10 cellular contexts compared by ENCODE assay signal in genomic region chr15:99485153-99485947, GRCh38.
DNase-seq lines count a peak whose midpoint lies in the region; ATAC-seq, FAIRE-seq and TF ChIP-seq lines count a peak whose summit lies in the region.
"Had no signal": no experiment of that assay in that cellular context is flagged by ENCODE, and none has a peak within 500 bp of the region (broad histone marks: within the 10 kb centered on the region; RNA-seq: fewer than 3 reads in every experiment).

No MANE protein-coding gene starts in this region.

- H3K27ac ChIP-seq in adrenal gland: peak overlapping the region in 4 of 5 donors; percentile 12 to 78 (median 54)
- peak overlapping the region; percentile 67 to 69 for H3K27ac ChIP-seq in lung (ENCODE audit: low read depth in 1 of 2, low read length in 1 of 2)
- H3K27ac ChIP-seq in upper lobe of left lung: peak overlapping the region; percentile 71 to 87 (median 83)
- H3K27ac ChIP-seq in uterus: peak overlapping the region in 1 of 2 donors; percentile 66
- H3K27ac ChIP-seq in kidney (ENCODE audit: low read depth in 2 of 2, low read length in 2 of 2): peak overlapping the region in 1 of 2 donors; percentile 64

- H3K4me1 ChIP-seq in adrenal gland (replicated peaks in 1 of 2) (peaks cover 9 to 12% of the 10 kb centered on the region in 2 donors), lung (ENCODE audit: control insufficient read depth in 2 of 2, insufficient read depth in 2 of 2, low read length in 2 of 2) (peaks cover 0 to 11% of the 10 kb centered on the region in 2 donors), upper lobe of left lung (peaks cover 25 to 33% (median 26%) of the 10 kb centered on the region in 4 donors), uterus (no peaks in the 10 kb centered on the region), kidney (ENCODE audit: control insufficient read depth in 1 of 2, insufficient read depth in 1 of 2, low read depth in 1 of 2, low read length in 2 of 2) (peaks cover 0 to 15% of the 10 kb centered on the region in 2 donors)
- H3K4me1 ChIP-seq: breast epithelium had no signal

- H3K27me3 Mint-ChIP-seq in activated naive CD4-positive, alpha-beta T cell treated with anti-CD3 and anti-CD28 coated beads for 36 hours (ENCODE audit: low read depth): peaks cover 2% of the 10 kb centered on the region

- TF ChIP-seq CTCF in adrenal gland (IDR thresholded peaks at IDR 0.05): no peak
- TF ChIP-seq CTCF in lung (IDR thresholded peaks at IDR 0.05; ENCODE audit: control extremely low read depth, extremely low read depth): no peak
- no peak for TF ChIP-seq CTCF in upper lobe of left lung (IDR thresholded peaks at IDR 0.05)
- no peak for TF ChIP-seq CTCF in uterus (IDR thresholded peaks at IDR 0.05)
- TF ChIP-seq CTCF in kidney (IDR thresholded peaks at IDR 0.05; ENCODE audit: borderline replicate concordance, extremely low read depth, insufficient read depth): no peak

- H3K27me3 ChIP-seq in adrenal gland (no peaks in the 10 kb centered on the region), lung (ENCODE audit: control insufficient read depth, insufficient read depth) (no peaks in the 10 kb centered on the region), upper lobe of left lung (no peaks in the 10 kb centered on the region), uterus (no peaks in the 10 kb centered on the region)
- H3K27me3 ChIP-seq: breast epithelium had no signal

- H3K36me3 ChIP-seq in adrenal gland (replicated peaks in 1 of 2) (no peaks in the 10 kb centered on the region), lung (ENCODE audit: control insufficient read depth in 2 of 2, insufficient read depth in 2 of 2, low read length in 2 of 2) (no peaks in the 10 kb centered on the region), upper lobe of left lung (no peaks in the 10 kb centered on the region), uterus (no peaks in the 10 kb centered on the region), kidney (ENCODE audit: control insufficient read depth in 1 of 2, insufficient read depth in 2 of 2, low read length in 2 of 2) (no peaks in the 10 kb centered on the region)
- H3K36me3 ChIP-seq: breast epithelium had no signal

- no peaks in the 10 kb centered on the region for H3K9me3 Mint-ChIP-seq in activated naive CD4-positive, alpha-beta T cell treated with anti-CD3 and anti-CD28 coated beads for 36 hours
- no peaks in the 10 kb centered on the region for H3K9me3 Mint-ChIP-seq in activated naive CD4-positive, alpha-beta T cell treated with anti-CD3 and anti-CD28 coated beads, Interleukin-2, amount 50 U/mL, for 72 hours

- ATAC-seq in activated naive CD4-positive, alpha-beta T cell treated with anti-CD3 and anti-CD28 coated beads, Interleukin-2, amount 50 U/mL, for 72 hours: no peak
- ATAC-seq in lung (ENCODE audit: insufficient read depth, low FRiP score) (no peak), upper lobe of left lung (ENCODE audit: low FRiP score in 2 of 2) (peak in 1 of 2 donors; percentile 34)

- no peaks in the 10 kb centered on the region for H3K36me3 Mint-ChIP-seq in activated naive CD4-positive, alpha-beta T cell treated with anti-CD3 and anti-CD28 coated beads for 36 hours (ENCODE audit: low read depth)
- H3K36me3 Mint-ChIP-seq in activated naive CD4-positive, alpha-beta T cell treated with anti-CD3 and anti-CD28 coated beads, Interleukin-2, amount 50 U/mL, for 72 hours: no peaks in the 10 kb centered on the region

- FAIRE-seq in kidney (lab: Jason Lieb, UNC) (no peak), H54 (lab: Jason Lieb, UNC) (no peak)

- intact Hi-C loops in activated naive CD4-positive, alpha-beta T cell treated with anti-CD3 and anti-CD28 coated beads for 36 hours (cut with micrococcal nuclease): no loop called here
- intact Hi-C loops in adrenal gland (cut with DNase I): no loop called here
- intact Hi-C loops in uterus (cut with DNase I; ENCODE audit: low total_unique reads): no loop called here
- intact Hi-C loops in kidney (cut with DNase I): no loop called here

- DNase-seq in activated naive CD4-positive, alpha-beta T cell treated with anti-CD3 and anti-CD28 coated beads for 36 hours: no peak
- no peak for DNase-seq in activated naive CD4-positive, alpha-beta T cell treated with anti-CD3 and anti-CD28 coated beads, Interleukin-2, amount 50 U/mL, for 72 hours (ENCODE audit: low spot score in 2 of 2)
- DNase-seq in adrenal gland: peak in 1 of 7 donors; percentile 54
- DNase-seq in lung (ENCODE audit: low spot score): no peak
- DNase-seq in upper lobe of left lung: no peak
- no peak for DNase-seq in uterus
- DNase-seq in kidney: no peak
- DNase-seq in H54 (ENCODE audit: insufficient read length, low spot score): no peak
- DNase-seq: T1000 had no signal

- H3K27ac Mint-ChIP-seq in activated naive CD4-positive, alpha-beta T cell treated with anti-CD3 and anti-CD28 coated beads for 36 hours: peak overlapping the region; percentile 1
- peak overlapping the region in 1 of 2 donors; percentile 29 for H3K27ac Mint-ChIP-seq in activated naive CD4-positive, alpha-beta T cell treated with anti-CD3 and anti-CD28 coated beads, Interleukin-2, amount 50 U/mL, for 72 hours

- H3K4me3 ChIP-seq in adrenal gland: no peak overlapping the region
- H3K4me3 ChIP-seq in lung: no peak overlapping the region
- no peak overlapping the region for H3K4me3 ChIP-seq in upper lobe of left lung
- H3K4me3 ChIP-seq in uterus: no peak overlapping the region
- no peak overlapping the region for H3K4me3 ChIP-seq in kidney (ENCODE audit: low read length in 2 of 2)

- peak overlapping the region; percentile 59 for H3K4me3 Mint-ChIP-seq in activated naive CD4-positive, alpha-beta T cell treated with anti-CD3 and anti-CD28 coated beads for 36 hours

- H3K9ac ChIP-seq in kidney (ENCODE audit: low read length in 2 of 2): no peak overlapping the region

- H3K4me1 Mint-ChIP-seq in activated naive CD4-positive, alpha-beta T cell treated with anti-CD3 and anti-CD28 coated beads for 36 hours (ENCODE audit: low read depth): peaks cover 20% of the 10 kb centered on the region

- 52 to 64% (median 58%) methylated on average over 8 to 11 of the region's 11 CpGs for WGBS in adrenal gland, 4 donors
- WGBS in lung, 2 donors: 28 to 44% methylated on average over 11 of the region's 11 CpGs
- 41 to 52% methylated on average over 10 to 11 of the region's 11 CpGs for WGBS in upper lobe of left lung, 2 donors

- CTCF ChIA-PET in activated naive CD4-positive, alpha-beta T cell treated with anti-CD3 and anti-CD28 coated beads for 36 hours (lab: Charles Lee): interaction anchor here (0.6 to 1.5 kb wide), 6 partner anchors 50 to 1018 kb away, joined by 3 read pairs; no protein-coding TSS in a partner anchor

- no peak for TF ChIP-seq POLR2A in adrenal gland (IDR thresholded peaks at IDR 0.05)
- no peak for TF ChIP-seq POLR2A in upper lobe of left lung (IDR thresholded peaks at IDR 0.05)
- no peak for TF ChIP-seq POLR2A in uterus (IDR thresholded peaks at IDR 0.05)
- TF ChIP-seq POLR2A in H54 (IDR thresholded peaks at IDR 0.05; ENCODE audit: low read depth, low read length): no peak

- H3K9me3 ChIP-seq in adrenal gland (replicated peaks in 1 of 3) (no peaks in the 10 kb centered on the region), lung (ENCODE audit: control insufficient read depth in 2 of 2, insufficient read depth in 1 of 2, low read length in 1 of 2) (no peaks in the 10 kb centered on the region), upper lobe of left lung (no peaks in the 10 kb centered on the region), uterus (no peaks in the 10 kb centered on the region), kidney (ENCODE audit: control insufficient read depth in 1 of 2, low read length in 2 of 2) (no peaks in the 10 kb centered on the region)
- H3K9me3 ChIP-seq: breast epithelium had no signal

- no peak for TF ChIP-seq EP300 in upper lobe of left lung (IDR thresholded peaks at IDR 0.05)
